ENCODE assay signal across 29 cellular contexts in genomic region chr10:5992398-5992797, GRCh38.
"Had no signal": no experiment of that assay in that cellular context is flagged by ENCODE, and none has a peak within 500 bp of the region (broad histone marks: within the 10 kb centered on the region; RNA-seq: fewer than 3 reads in every experiment).

No MANE protein-coding gene starts in this region.

- H3K27me3 Mint-ChIP-seq: stimulated activated memory B cell treated with anti-CD40 and anti-IgM and Interleukin-4, amounts not matched to agents 10 μg/mL and 1 μg/mL and 100 μg/mL, for 72 hours had no signal

- FAIRE-seq: urothelium cell line had no signal

- H3K27ac Mint-ChIP-seq: stimulated activated effector memory CD8-positive, alpha-beta T cell treated with anti-CD3 and anti-CD28 coated beads, Interleukin-12 subunit alpha, Interleukin-12 subunit beta, amount 100 ng/mL, for 72 hours; stimulated activated memory B cell treated with anti-CD40 and anti-IgM and Interleukin-4, amounts not matched to agents 10 μg/mL and 1 μg/mL and 100 μg/mL, for 72 hours; stimulated activated naive B cell treated with anti-CD40 and anti-IgM and Interleukin-4, amounts not matched to agents 10 μg/mL and 1 μg/mL and 100 μg/mL, for 72 hours; stimulated activated naive CD8-positive, alpha-beta T cell treated with anti-CD3 and anti-CD28 coated beads, Interleukin-15, amount 100 ng/mL, for 72 hours; stimulated activated naive CD8-positive, alpha-beta T cell treated with anti-CD3 and anti-CD28 coated beads, Interleukin-15, Interleukin-2, amounts not matched to agents 100 ng/mL and 50 ng/mL, for 24 hours; type B pancreatic cell had no signal

- H3K36me3 ChIP-seq: stomach, suprapubic skin, thoracic aorta, thyroid gland, tibial artery, tibial nerve, transverse colon, upper lobe of left lung, upper lobe of right lung, uterus, vagina had no signal

- ATAC-seq: stimulated activated effector memory CD8-positive, alpha-beta T cell treated with anti-CD3 and anti-CD28 coated beads, Interleukin-12 subunit alpha, Interleukin-12 subunit beta, amount 100 ng/mL, for 72 hours; stimulated activated memory B cell treated with anti-CD40 and anti-IgM and Interleukin-4, amounts not matched to agents 10 μg/mL and 1 μg/mL and 100 μg/mL, for 72 hours; stimulated activated naive B cell treated with anti-CD40 and anti-IgM and Interleukin-4, amounts not matched to agents 10 μg/mL and 1 μg/mL and 100 μg/mL, for 72 hours; stimulated activated naive CD8-positive, alpha-beta T cell treated with anti-CD3 and anti-CD28 coated beads, Interleukin-15, amount 100 ng/mL, for 72 hours; stimulated activated naive CD8-positive, alpha-beta T cell treated with anti-CD3 and anti-CD28 coated beads, Interleukin-15, Interleukin-2, amounts not matched to agents 100 U/mL and 50 U/mL, for 24 hours; upper lobe of right lung had no signal

- H3K9me3 ChIP-seq: testis, thyroid gland, vagina had no signal

- H3K4me3 Mint-ChIP-seq: stimulated activated effector memory CD8-positive, alpha-beta T cell treated with anti-CD3 and anti-CD28 coated beads, Interleukin-12 subunit alpha, Interleukin-12 subunit beta, amount 100 ng/mL, for 72 hours; stimulated activated memory B cell treated with anti-CD40 and anti-IgM and Interleukin-4, amounts not matched to agents 10 μg/mL and 1 μg/mL and 100 μg/mL, for 72 hours; stimulated activated naive B cell treated with anti-CD40 and anti-IgM and Interleukin-4, amounts not matched to agents 10 μg/mL and 1 μg/mL and 100 μg/mL, for 72 hours; stimulated activated naive CD8-positive, alpha-beta T cell treated with anti-CD3 and anti-CD28 coated beads, Interleukin-15, amount 100 ng/mL, for 72 hours; stimulated activated naive CD8-positive, alpha-beta T cell treated with anti-CD3 and anti-CD28 coated beads, Interleukin-15, Interleukin-2, amounts not matched to agents 100 ng/mL and 50 ng/mL, for 24 hours; type B pancreatic cell had no signal

- H3K4me3 ChIP-seq: stomach, suprapubic skin, testis, thoracic aorta, thyroid gland, tibial artery, tibial nerve, transverse colon, upper lobe of left lung, upper lobe of right lung, uterus, vagina had no signal

- H3K27ac ChIP-seq: stomach, suprapubic skin, testis, thoracic aorta, thyroid gland, tibial artery, tibial nerve, transverse colon, upper lobe of left lung, upper lobe of right lung, uterus, vagina had no signal

- H3K36me3 Mint-ChIP-seq: stimulated activated effector memory CD8-positive, alpha-beta T cell treated with anti-CD3 and anti-CD28 coated beads, Interleukin-12 subunit alpha, Interleukin-12 subunit beta, amount 100 ng/mL, for 72 hours; type B pancreatic cell had no signal

- H3K4me1 ChIP-seq: stomach, thyroid gland, tibial artery, tibial nerve, upper lobe of right lung had no signal

- DNase-seq: stimulated activated CD4-positive, alpha-beta T cell treated with anti-CD3 and anti-CD28 coated beads, Interleukin-2, amount 100 ng/mL, for 48 hours; stimulated activated CD4-positive, alpha-beta T cell treated with anti-CD3 and anti-CD28 coated beads, Interleukin-4, amount 100 ng/mL, for 1 hour; stimulated activated CD4-positive, alpha-beta T cell treated with anti-CD3 and anti-CD28 coated beads, Interleukin-4, amount 100 ng/mL, for 24 hours; stimulated activated CD4-positive, alpha-beta T cell treated with anti-CD3 and anti-CD28 coated beads, Interleukin-4, amount 100 ng/mL, for 4 hours; stimulated activated CD8-positive, alpha-beta memory T cell treated with anti-CD3 and anti-CD28 coated beads, Interleukin-4, amount 100 ng/mL, for 48 hours; stimulated activated naive B cell treated with anti-CD40 and anti-IgM and Interleukin-4, amounts not matched to agents 10 μg/mL and 1 μg/mL and 100 μg/mL, for 72 hours; stimulated activated naive CD4-positive, alpha-beta T cell; stimulated activated naive CD4-positive, alpha-beta T cell treated with Interleukin-2 at 50 U/mL for 16 hours; stimulated activated naive CD8-positive, alpha-beta T cell treated with anti-CD3 and anti-CD28 coated beads, Interleukin-15, amount 100 ng/mL, for 72 hours; stimulated activated naive CD8-positive, alpha-beta T cell treated with anti-CD3 and anti-CD28 coated beads, Interleukin-15, Interleukin-2, amounts not matched to agents 100 U/mL and 50 U/mL, for 24 hours; stomach; substantia nigra; testis; thyroid gland; tibial artery; transverse colon; trophoblast cell; upper lobe of left lung; upper lobe of right lung; uterus had no signal

- H3K27me3 ChIP-seq: stomach, suprapubic skin, testis, thyroid gland, tibial artery, tibial nerve, transverse colon, upper lobe of left lung, upper lobe of right lung, uterus, vagina had no signal
